Comparison of ENCODE assay signal across 6 cellular contexts in genomic region chr11:65353900-65354264, GRCh38. TPM values are rescaled to one million over a fixed set of nuclear protein-coding genes. Genes with fewer than 3 reads are reported as not detected.
DNase-seq lines count a peak whose midpoint lies in the region; ATAC-seq and TF ChIP-seq lines count a peak whose summit lies in the region.

No MANE protein-coding gene starts in this region.

- peaks cover 0 to 15% (median 0%) of the 10 kb centered on the region in 3 experiments for H3K27me3 ChIP-seq in neuronal stem cell (ENCODE audit: control insufficient read depth in 3 of 3, insufficient read depth in 3 of 3, low read depth in 1 of 3, low read length in 3 of 3)

- peaks cover 10 to 22% of the 10 kb centered on the region in 2 donors for H3K4me1 ChIP-seq in neuronal stem cell (ENCODE audit: control insufficient read depth in 2 of 2, insufficient read depth in 1 of 2, low read depth in 1 of 2, low read length in 2 of 2)

- no peak overlapping the region for H3K27ac ChIP-seq in neuronal stem cell (replicated peaks; ENCODE audit: low read length)

- peak overlapping the region; percentile 97 for H3K4me2 ChIP-seq in neuronal stem cell (ENCODE audit: insufficient read depth, low read length, poor library complexity, severe bottlenecking)

- no peak overlapping the region for H4K91ac ChIP-seq in neuronal stem cell (ENCODE audit: low read depth, low read length, poor library complexity)

- peaks cover 22 to 45% of the 10 kb centered on the region in 2 donors for H3K36me3 ChIP-seq in neuronal stem cell (replicated peaks in 1 of 2; ENCODE audit: control insufficient read depth in 2 of 2, insufficient read depth in 2 of 2, low read length in 2 of 2)

- no peak overlapping the region for H2BK5ac ChIP-seq in neuronal stem cell (ENCODE audit: low read length)

- TF ChIP-seq CTCF in HFFc6 (IDR thresholded peaks at IDR 0.05) (no peak), cardiac fibroblast (IDR thresholded peaks at IDR 0.05; ENCODE audit: low read depth, low read length) (no peak)

- H3K36me3 Mint-ChIP-seq in HFFc6 (ENCODE audit: low read depth): 0 out of 2 replicates have a peak, but pooled peaks cover under 1% of the 10 kb centered on the region

- H3K27me3 Mint-ChIP-seq in HFFc6 (ENCODE audit: insufficient read depth): peaks cover 8% of the 10 kb centered on the region

- H3K9me3 ChIP-seq in neuronal stem cell (replicated peaks in 1 of 2; ENCODE audit: control insufficient read depth in 2 of 2, insufficient read depth in 1 of 2, low read depth in 1 of 2, low read length in 2 of 2): no peaks in the 10 kb centered on the region

- H4K8ac ChIP-seq in neuronal stem cell (ENCODE audit: low read depth, low read length): no peak overlapping the region

- H2AFZ ChIP-seq in neuronal stem cell (ENCODE audit: low read length): peak overlapping the region; percentile 94

- H3K4ac ChIP-seq in neuronal stem cell (ENCODE audit: low read length): no peak overlapping the region

- H3K27ac Mint-ChIP-seq in HFFc6: peak overlapping the region; percentile 69

- peaks cover 35% of the 10 kb centered on the region for H3K4me1 Mint-ChIP-seq in HFFc6 (ENCODE audit: low read depth)

- no peak overlapping the region for H2AK5ac ChIP-seq in neuronal stem cell (ENCODE audit: low read depth, low read length)

- no peak overlapping the region for H2BK15ac ChIP-seq in neuronal stem cell (ENCODE audit: low read length)

- H3K9me3 Mint-ChIP-seq in HFFc6: no peaks in the 10 kb centered on the region

- peak overlapping the region; percentile 77 for H3K4me3 Mint-ChIP-seq in HFFc6

- peak overlapping the region; percentile 86 for H3K23ac ChIP-seq in neuronal stem cell (ENCODE audit: low read depth, low read length, poor library complexity)

- H3K9ac ChIP-seq in neuronal stem cell (ENCODE audit: low read depth, low read length, poor library complexity): no peak overlapping the region

- H3K4me3 ChIP-seq in cardiac fibroblast (replicated peaks in 1 of 2; ENCODE audit: low read depth in 2 of 2, low read length in 2 of 2): peak overlapping the region; percentile 52 to 63
- peak overlapping the region; percentile 70 to 79 for H3K4me3 ChIP-seq in neuronal stem cell (ENCODE audit: low read length in 2 of 2)

- DNase-seq in HFFc6 (no peak), cardiac fibroblast (ENCODE audit: low read depth in 2 of 2) (no peak), neuronal stem cell (ENCODE audit: low spot score) (no peak), amniotic stem cell (lab: John Stamatoyannopoulos, UW) (no peak), retina (no peak)

- H3K18ac ChIP-seq in neuronal stem cell (ENCODE audit: low read length): no peak overlapping the region

- no CpG with 5 or more reads among the region's 16 CpGs for WGBS in neuronal stem cell (ENCODE audit: extremely low coverage in 2 of 2, insufficient read length in 2 of 2, insufficient replicate concordance in 1 of 2), 2 donors

- ATAC-seq in HG02840 (IDR thresholded peaks at IDR 0.05; ENCODE audit: low FRiP score, unreplicated experiment): no peak

- no peak overlapping the region for H3K14ac ChIP-seq in neuronal stem cell (ENCODE audit: low read length)

- H2BK120ac ChIP-seq in neuronal stem cell (ENCODE audit: low read depth, low read length): no peak overlapping the region

- H3K79me1 ChIP-seq in neuronal stem cell (ENCODE audit: low read depth, low read length): no peaks in the 10 kb centered on the region

- H2BK12ac ChIP-seq in neuronal stem cell (ENCODE audit: low read length): no peak overlapping the region

RNA-seq across cellular contexts. Expression of gene TIGD3, which starts 0.7 kb away (rescaled TPM):
- under 1 TPM in 2 of 6 experiments, not detected in 4; 0.12 to 0.13 TPM for total RNA-seq in HFFc6 (2021; fragmentation: NEBNext Ultra II Directional; extraction: Animal tissue kit (Norgen Biotek cat#: 25700))
- polyA plus RNA-seq in neuronal stem cell (2013, experiment 1 of 2): 1.8 TPM
- 1.6 TPM for polyA plus RNA-seq in neuronal stem cell (2013, experiment 2 of 2)

RNA-seq across cellular contexts. Expression of gene DPF2, which starts 20.2 kb away (rescaled TPM):
- 10 to 100 TPM; 55.4 to 64.3 (median 61.7) TPM for total RNA-seq in HFFc6 (2021; fragmentation: NEBNext Ultra II Directional; extraction: Animal tissue kit (Norgen Biotek cat#: 25700))
- 78.6 TPM for polyA plus RNA-seq in neuronal stem cell (2013, experiment 1 of 2)
- polyA plus RNA-seq in neuronal stem cell (2013, experiment 2 of 2): 77.3 TPM

RNA-seq across cellular contexts. Expression of gene SLC25A45, which starts 28.6 kb away (rescaled TPM):
- total RNA-seq in HFFc6 (2021; fragmentation: NEBNext Ultra II Directional; extraction: Animal tissue kit (Norgen Biotek cat#: 25700)): 1 to 10 TPM; 4.9 to 8.9 (median 5.8) TPM
- polyA plus RNA-seq in neuronal stem cell (2013, experiment 1 of 2): 0.43 TPM
- 0.32 TPM for polyA plus RNA-seq in neuronal stem cell (2013, experiment 2 of 2)

RNA-seq across cellular contexts. Expression of gene FRMD8, which starts 32.6 kb away (rescaled TPM):
- 10 to 100 TPM; 22.4 to 28.5 (median 27.1) TPM for total RNA-seq in HFFc6 (2021; fragmentation: NEBNext Ultra II Directional; extraction: Animal tissue kit (Norgen Biotek cat#: 25700))
- polyA plus RNA-seq in neuronal stem cell (2013, experiment 1 of 2): 5.9 TPM
- 6.1 TPM for polyA plus RNA-seq in neuronal stem cell (2013, experiment 2 of 2)

RNA-seq across cellular contexts. Expression of gene CDC42EP2, which starts 39.2 kb away (rescaled TPM):
- total RNA-seq in HFFc6 (2021; fragmentation: NEBNext Ultra II Directional; extraction: Animal tissue kit (Norgen Biotek cat#: 25700)): 10 to 100 TPM; 19.0 to 35.3 (median 22.6) TPM
- 1.4 TPM for polyA plus RNA-seq in neuronal stem cell (2013, experiment 1 of 2)
- polyA plus RNA-seq in neuronal stem cell (2013, experiment 2 of 2): 1.6 TPM
